ENCODE assay signal across 8 cellular contexts in genomic region chr12:24903305-24904088, GRCh38. TPM values are rescaled to one million over a fixed set of nuclear protein-coding genes. Genes with fewer than 3 reads are reported as not detected.
DNase-seq lines count a peak whose midpoint lies in the region; ATAC-seq, FAIRE-seq and TF ChIP-seq lines count a peak whose summit lies in the region.

No MANE protein-coding gene starts in this region.

- H3K4me1 ChIP-seq in duodenal mucosa (ENCODE audit: control insufficient read depth in 1 of 2, insufficient read depth in 2 of 2, low read length in 2 of 2) (no peaks in the 10 kb centered on the region), mucosa of rectum (ENCODE audit: control insufficient read depth in 2 of 2, insufficient read depth in 2 of 2, low read length in 2 of 2) (no peaks in the 10 kb centered on the region), vagina (peaks cover 19% of the 10 kb centered on the region)

- no peak for FAIRE-seq in H54 (lab: Jason Lieb, UNC)

- peaks cover 0 to 5% of the 10 kb centered on the region in 2 donors for H3K27me3 ChIP-seq in duodenal mucosa (ENCODE audit: control insufficient read depth in 1 of 2, insufficient read depth in 2 of 2, low read length in 2 of 2)
- H3K27me3 ChIP-seq in mucosa of rectum (ENCODE audit: control insufficient read depth in 2 of 2, insufficient read depth in 2 of 2, low read length in 2 of 2): peaks cover 0 to 3% of the 10 kb centered on the region in 2 donors
- H3K27me3 ChIP-seq in vagina: no peaks in the 10 kb centered on the region

- TF ChIP-seq POLR2A in vagina (IDR thresholded peaks at IDR 0.05) (no peak), H54 (IDR thresholded peaks at IDR 0.05; ENCODE audit: low read depth, low read length) (no peak)

- intact Hi-C loops in Right ventricle myocardium superior (cut with DNase I): no loop called here
- intact Hi-C loops in Right ventricle myocardium inferior (cut with DNase I): no loop called here
- intact Hi-C loops in vagina (cut with DNase I): no loop called here

- no peaks in the 10 kb centered on the region for H3K36me3 ChIP-seq in duodenal mucosa (ENCODE audit: control insufficient read depth in 1 of 2, insufficient read depth in 2 of 2, low read length in 2 of 2)
- H3K36me3 ChIP-seq in mucosa of rectum (ENCODE audit: control insufficient read depth in 2 of 2, insufficient read depth in 2 of 2, low read length in 2 of 2): no peaks in the 10 kb centered on the region
- H3K36me3 ChIP-seq in vagina: no peaks in the 10 kb centered on the region

- H3K4me3 ChIP-seq in duodenal mucosa (ENCODE audit: low read depth in 1 of 2, low read length in 2 of 2) (peak overlapping the region; percentile 62 to 63), mucosa of rectum (ENCODE audit: low read length in 2 of 2) (peak overlapping the region; percentile 59 to 60), vagina (peak overlapping the region; percentile 53 to 56)

- H3K27ac ChIP-seq in duodenal mucosa (ENCODE audit: low read depth, low read length) (no peak overlapping the region), mucosa of rectum (ENCODE audit: low read depth in 2 of 2, low read length in 2 of 2) (peak overlapping the region in 1 of 2 donors; percentile 37), vagina (no peak overlapping the region)

- H3K9me3 ChIP-seq in duodenal mucosa (ENCODE audit: control insufficient read depth in 1 of 2, low read length in 2 of 2) (no peaks in the 10 kb centered on the region), mucosa of rectum (ENCODE audit: control insufficient read depth in 2 of 2, low read length in 2 of 2) (no peaks in the 10 kb centered on the region), vagina (no peaks in the 10 kb centered on the region)

- H3K9ac ChIP-seq in duodenal mucosa (ENCODE audit: low read depth in 1 of 2, low read length in 2 of 2) (no peak overlapping the region), mucosa of rectum (ENCODE audit: low read depth in 1 of 2, low read length in 2 of 2) (peak overlapping the region in 1 of 2 donors; percentile 34)

- DNase-seq in Right ventricle myocardium superior (no peak), Right ventricle myocardium inferior (ENCODE audit: missing footprints) (no peak), vagina (ENCODE audit: extremely low spot score in 2 of 2) (no peak), DMS153 treated with DMSO at 0.1 percent for 48 hours (lab: John Stamatoyannopoulos, UW; ENCODE audit: unreplicated experiment) (no peak), H54 (ENCODE audit: insufficient read length, low spot score) (no peak), GOT3 (lab: John Stamatoyannopoulos, UW) (no peak)

- ATAC-seq in Right ventricle myocardium superior (ENCODE audit: poor library complexity) (peak; percentile 52), Right ventricle myocardium inferior (no peak)

- no peak for TF ChIP-seq CTCF in vagina (IDR thresholded peaks at IDR 0.05)

RNA-seq across cellular contexts. Expression of gene BCAT1, which starts 45.4 kb away (rescaled TPM):
- total RNA-seq in Right ventricle myocardium superior (5.1 TPM), Right ventricle myocardium inferior (5.8 TPM), vagina (20.6 TPM)
